ENCODE assay signal across 11 cellular contexts in genomic region chr13:77415253-77416127, GRCh38.
DNase-seq lines count a peak whose midpoint lies in the region; ATAC-seq, FAIRE-seq and TF ChIP-seq lines count a peak whose summit lies in the region.
"Had no signal": no experiment of that assay in that cellular context is flagged by ENCODE, and none has a peak within 500 bp of the region (broad histone marks: within the 10 kb centered on the region; RNA-seq: fewer than 3 reads in every experiment).

No MANE protein-coding gene starts in this region.

- SMC1A ChIA-PET in GM12878 (lab: Charles Lee; ENCODE audit: uncharacterized antibody, unreplicated experiment): interaction anchor here (0.7 to 6.2 kb wide), 22 partner anchors 9 to 90 kb away, joined by 3 to 130 read pairs (median 6); no protein-coding TSS in a partner anchor

- H3K36me3 Mint-ChIP-seq in osteocyte (ENCODE audit: unreplicated experiment): no peaks in the 10 kb centered on the region

- peak; percentile 75 for FAIRE-seq in GM12878 (lab: Jason Lieb, UNC)

- peaks cover 12% of the 10 kb centered on the region for H3K27me3 Mint-ChIP-seq in osteocyte (ENCODE audit: unreplicated experiment)

- in situ Hi-C loops in GM12878 (cut with MboI): no loop called here

- no peaks in the 10 kb centered on the region for H3K79me2 ChIP-seq in GM12878 (ENCODE audit: control insufficient read depth, insufficient read depth, low read length)

- peak overlapping the region; percentile 21; the same call in 1 of the 2 replicates for H3K4me2 ChIP-seq in GM12878 (ENCODE audit: control insufficient read depth, insufficient read depth)

- TF ChIP-seq POLR2A in GM12878 (IDR thresholded peaks at IDR 0.05; ENCODE audit: low read depth, low read length): 0 out of 2 replicates have a peak, but pooled peaks have one; percentile 32

- RAD21 ChIA-PET in GM12878 (lab: Charles Lee; ENCODE audit: unreplicated experiment): interaction anchor here (0.6 to 5.2 kb wide), 16 partner anchors 10 to 259 kb away, joined by 3 to 52 read pairs (median 6); partner anchors contain the start of gene MYCBP2

- H3K9me3 ChIP-seq in GM12878 (replicated peaks; ENCODE audit: control insufficient read depth, insufficient read depth, low read length): no peaks in the 10 kb centered on the region
- H3K9me3 ChIP-seq: right lobe of liver had no signal

- 0% methylated on average over 1 of the region's 1 CpG for WGBS in GM12878 (ENCODE audit: insufficient coverage, insufficient replicate concordance, low lambda C conversion rate, missing lambda C conversion rate)

- H3K4me1 ChIP-seq in GM12878 (ENCODE audit: control insufficient read depth, insufficient read depth, low read length): peaks cover 10% of the 10 kb centered on the region
- H3K4me1 ChIP-seq: right lobe of liver had no signal

- peak overlapping the region; percentile 55 for H2AFZ ChIP-seq in GM12878 (ENCODE audit: control insufficient read depth, low read depth, low read length)

- CTCF ChIA-PET in GM12878 (lab: Yijun Ruan, JAX): interaction anchor here (0.6 to 5.5 kb wide), 9 partner anchors 9 to 98 kb away, joined by 3 to 36 read pairs (median 4); no protein-coding TSS in a partner anchor

- H3K27ac Mint-ChIP-seq in osteocyte (ENCODE audit: unreplicated experiment): no peak overlapping the region

- no peaks in the 10 kb centered on the region for H3K36me3 ChIP-seq in GM12878 (ENCODE audit: control insufficient read depth in 2 of 2, insufficient read depth in 2 of 2, low read length in 1 of 2)
- H3K36me3 ChIP-seq: right lobe of liver had no signal

- ATAC-seq in GM18498 (IDR thresholded peaks at IDR 0.05; ENCODE audit: unreplicated experiment) (peak; percentile 88), GM19463 (IDR thresholded peaks at IDR 0.05; ENCODE audit: unreplicated experiment) (peak; percentile 79), HG03066 (IDR thresholded peaks at IDR 0.05; ENCODE audit: low read depth, unreplicated experiment) (peak; percentile 93), GM12878 (peak; percentile 93)

- no peak for TF ChIP-seq CTCF in GM12878 (IDR thresholded peaks at IDR 0.05 in 2 of 3, conservative IDR thresholded peaks at IDR 0.05 in 1 of 3; ENCODE audit: control insufficient read depth in 2 of 3, extremely low read depth in 1 of 3, insufficient read depth in 1 of 3, low read depth in 3 of 3, low read length in 3 of 3)
- no peak for TF ChIP-seq CTCF in osteocyte (IDR thresholded peaks at IDR 0.05)

- peaks cover 4% of the 10 kb centered on the region for H3K9me3 Mint-ChIP-seq in osteocyte (ENCODE audit: unreplicated experiment)

- 0 out of 2 replicates have a peak, but pooled peaks have one; percentile 17 for TF ChIP-seq RAD21 in GM12878 (IDR thresholded peaks at IDR 0.05; ENCODE audit: insufficient read depth, low read depth, low read length)

- H3K4me1 Mint-ChIP-seq in osteocyte (ENCODE audit: unreplicated experiment): no peaks in the 10 kb centered on the region

- DNase-seq in GM12878 (ENCODE audit: low read depth, low spot score): peak; percentile 45
- DNase-seq in OCI-M2 (lab: John Stamatoyannopoulos, UW; ENCODE audit: unreplicated experiment): no peak
- no peak for DNase-seq in medulla oblongata (ENCODE audit: extremely low spot score)
- no peak for DNase-seq in NCI-H2227 (lab: John Stamatoyannopoulos, UW; ENCODE audit: unreplicated experiment)
- no peak for DNase-seq in osteocyte (ENCODE audit: extremely low spot score, unreplicated experiment)
- DNase-seq: NCI-H226, right lobe of liver, T-helper 9 cell had no signal

- H3K4me3 ChIP-seq in GM12878: no peak overlapping the region
- H3K4me3 ChIP-seq: right lobe of liver had no signal

- peak overlapping the region; percentile 26; the same call in 1 of the 2 replicates for H3K27ac ChIP-seq in GM12878 (ENCODE audit: control insufficient read depth, insufficient read depth)
- H3K27ac ChIP-seq: right lobe of liver had no signal

- H3K27me3 ChIP-seq in GM12878 (replicated peaks in 1 of 2; ENCODE audit: control insufficient read depth in 2 of 2, insufficient read depth in 2 of 2, low read length in 1 of 2): no peaks in the 10 kb centered on the region
- H3K27me3 ChIP-seq: right lobe of liver had no signal

- TF ChIP-seq EP300 in GM12878 (IDR thresholded peaks at IDR 0.05; ENCODE audit: borderline replicate concordance in 1 of 2, control insufficient read depth in 1 of 2, low read depth in 2 of 2, low read length in 2 of 2): no peak

- no peaks in the 10 kb centered on the region for H4K20me1 ChIP-seq in GM12878 (ENCODE audit: control insufficient read depth, insufficient read depth)

- intact Hi-C loops in GM12878 (cut with micrococcal nuclease; ENCODE audit: unreplicated experiment): loop anchor here (2.0 kb wide), 1 partner anchor 13 kb away; no protein-coding TSS in a partner anchor

- BruUV-seq in GM12878 (replicated peaks; lab: Mats Ljungman, UMichigan): no TSS peak

- H3K9ac ChIP-seq in GM12878 (ENCODE audit: control insufficient read depth, insufficient read depth, low read length): no peak overlapping the region

- POLR2A ChIA-PET in GM12878 (lab: Charles Lee): interaction anchor here (0.7 to 5.5 kb wide), 12 partner anchors 13 to 88 kb away, joined by 3 to 50 read pairs (median 4); partner anchors contain the start of gene MYCBP2

- no peak overlapping the region for H3K4me3 Mint-ChIP-seq in osteocyte (ENCODE audit: unreplicated experiment)

TF ChIP-seq in GM12878, 131 proteins besides CTCF, POLR2A, EP300 and RAD21:
- peak; percentile 35 for TF ChIP-seq MEF2B (IDR thresholded peaks at IDR 0.05; ENCODE audit: partially characterized antibody, poor library complexity, severe bottlenecking)
- no peak for TF ChIP-seq MXI1 (IDR thresholded peaks at IDR 0.05; ENCODE audit: low read depth, low read length)
- TF ChIP-seq YY1 (IDR thresholded peaks at IDR 0.05; ENCODE audit: low read depth, low read length): no peak
- peak; percentile 37; the same call in 1 of the 2 replicates for TF ChIP-seq IKZF1 (conservative IDR thresholded peaks at IDR 0.05)
- TF ChIP-seq, protein P1, sequence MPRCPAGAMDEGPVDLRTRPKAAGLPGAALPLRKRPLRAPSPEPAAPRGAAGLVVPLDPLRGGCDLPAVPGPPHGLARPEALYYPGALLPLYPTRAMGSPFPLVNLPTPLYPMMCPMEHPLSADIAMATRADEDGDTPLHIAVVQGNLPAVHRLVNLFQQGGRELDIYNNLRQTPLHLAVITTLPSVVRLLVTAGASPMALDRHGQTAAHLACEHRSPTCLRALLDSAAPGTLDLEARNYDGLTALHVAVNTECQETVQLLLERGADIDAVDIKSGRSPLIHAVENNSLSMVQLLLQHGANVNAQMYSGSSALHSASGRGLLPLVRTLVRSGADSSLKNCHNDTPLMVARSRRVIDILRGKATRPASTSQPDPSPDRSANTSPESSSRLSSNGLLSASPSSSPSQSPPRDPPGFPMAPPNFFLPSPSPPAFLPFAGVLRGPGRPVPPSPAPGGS (IDR thresholded peaks at IDR 0.05; ENCODE audit: borderline replicate concordance, insufficient read depth, low read depth, low read length, poor library complexity, severe bottlenecking): peak; percentile 28
- TF ChIP-seq, protein P2, sequence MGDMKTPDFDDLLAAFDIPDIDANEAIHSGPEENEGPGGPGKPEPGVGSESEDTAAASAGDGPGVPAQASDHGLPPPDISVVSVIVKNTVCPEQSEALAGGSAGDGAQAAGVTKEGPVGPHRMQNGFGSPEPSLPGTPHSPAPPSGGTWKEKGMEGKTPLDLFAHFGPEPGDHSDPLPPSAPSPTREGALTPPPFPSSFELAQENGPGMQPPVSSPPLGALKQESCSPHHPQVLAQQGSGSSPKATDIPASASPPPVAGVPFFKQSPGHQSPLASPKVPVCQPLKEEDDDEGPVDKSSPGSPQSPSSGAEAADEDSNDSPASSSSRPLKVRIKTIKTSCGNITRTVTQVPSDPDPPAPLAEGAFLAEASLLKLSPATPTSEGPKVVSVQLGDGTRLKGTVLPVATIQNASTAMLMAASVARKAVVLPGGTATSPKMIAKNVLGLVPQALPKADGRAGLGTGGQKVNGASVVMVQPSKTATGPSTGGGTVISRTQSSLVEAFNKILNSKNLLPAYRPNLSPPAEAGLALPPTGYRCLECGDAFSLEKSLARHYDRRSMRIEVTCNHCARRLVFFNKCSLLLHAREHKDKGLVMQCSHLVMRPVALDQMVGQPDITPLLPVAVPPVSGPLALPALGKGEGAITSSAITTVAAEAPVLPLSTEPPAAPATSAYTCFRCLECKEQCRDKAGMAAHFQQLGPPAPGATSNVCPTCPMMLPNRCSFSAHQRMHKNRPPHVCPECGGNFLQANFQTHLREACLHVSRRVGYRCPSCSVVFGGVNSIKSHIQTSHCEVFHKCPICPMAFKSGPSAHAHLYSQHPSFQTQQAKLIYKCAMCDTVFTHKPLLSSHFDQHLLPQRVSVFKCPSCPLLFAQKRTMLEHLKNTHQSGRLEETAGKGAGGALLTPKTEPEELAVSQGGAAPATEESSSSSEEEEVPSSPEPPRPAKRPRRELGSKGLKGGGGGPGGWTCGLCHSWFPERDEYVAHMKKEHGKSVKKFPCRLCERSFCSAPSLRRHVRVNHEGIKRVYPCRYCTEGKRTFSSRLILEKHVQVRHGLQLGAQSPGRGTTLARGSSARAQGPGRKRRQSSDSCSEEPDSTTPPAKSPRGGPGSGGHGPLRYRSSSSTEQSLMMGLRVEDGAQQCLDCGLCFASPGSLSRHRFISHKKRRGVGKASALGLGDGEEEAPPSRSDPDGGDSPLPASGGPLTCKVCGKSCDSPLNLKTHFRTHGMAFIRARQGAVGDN (IDR thresholded peaks at IDR 0.05): peak; percentile 62
- no peak for TF ChIP-seq NFYA (IDR thresholded peaks at IDR 0.05; ENCODE audit: borderline replicate concordance, low read depth, low read length)
- TF ChIP-seq SPI1 (IDR thresholded peaks at IDR 0.05; ENCODE audit: borderline replicate concordance, insufficient read depth, low read depth, low read length): peak; percentile 49; the same call in 1 of the 2 replicates
- no peak for TF ChIP-seq CHD4 (IDR thresholded peaks at IDR 0.05)
- TF ChIP-seq STAT1 (conservative IDR thresholded peaks at IDR 0.05): no peak
- TF ChIP-seq EED (IDR thresholded peaks at IDR 0.05; ENCODE audit: low read depth): 0 out of 2 replicates have a peak, but pooled peaks have one; percentile 37
- peak in 1 of 2 experiments; percentile 72; a peak in 1 of 4 replicates for TF ChIP-seq ETV6 (conservative IDR thresholded peaks at IDR 0.05 in 1 of 2, IDR thresholded peaks at IDR 0.05 in 1 of 2; ENCODE audit: borderline replicate concordance in 1 of 2, low read depth in 1 of 2)
- no peak for TF ChIP-seq ZNF207 (IDR thresholded peaks at IDR 0.05; ENCODE audit: borderline replicate concordance)
- 0 out of 4 replicates have a peak, but pooled peaks of 1 of the 2 experiments have one; percentile 17 for TF ChIP-seq IKZF2 (IDR thresholded peaks at IDR 0.05)
